ENCODE assay signal across 26 cellular contexts in the genomic region with DNA sequence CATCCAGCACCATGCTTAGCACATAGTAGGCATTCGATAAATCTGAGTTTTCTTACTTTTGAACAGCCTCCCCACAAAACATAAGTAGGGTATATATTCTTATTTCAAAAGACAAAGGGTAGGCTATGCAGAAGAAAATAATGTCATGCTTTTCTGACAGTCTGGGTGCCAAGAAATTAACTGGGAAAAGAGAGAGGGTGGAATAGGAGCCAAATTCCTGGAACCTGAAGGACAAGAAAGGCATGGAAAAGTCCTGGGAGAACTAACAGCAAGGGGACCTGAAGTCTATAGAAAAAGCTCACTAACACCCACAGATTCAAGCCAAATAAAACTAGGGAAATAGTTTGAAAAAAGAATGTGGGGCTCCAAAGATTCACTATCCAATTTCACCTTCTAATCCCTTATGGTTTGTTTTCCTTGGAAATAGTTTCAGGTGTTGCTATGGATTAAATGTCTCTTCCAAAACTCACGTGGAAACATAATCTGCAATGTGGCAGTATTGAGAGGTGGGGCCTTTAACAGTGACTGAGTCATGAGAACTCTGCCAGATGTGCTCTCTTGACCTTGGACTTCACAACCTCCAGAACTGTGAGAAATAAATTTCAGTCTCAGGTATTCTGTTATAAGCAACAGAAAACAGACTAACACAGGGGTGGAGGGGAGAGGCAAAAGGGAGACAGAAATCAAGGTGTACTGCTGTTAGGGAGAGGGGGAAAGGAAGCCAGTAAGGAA.
DNase-seq lines count a peak whose midpoint lies in the region; ATAC-seq, FAIRE-seq and TF ChIP-seq lines count a peak whose summit lies in the region.
"Had no signal": no experiment of that assay in that cellular context is flagged by ENCODE, and none has a peak within 500 bp of the region (broad histone marks: within the 10 kb centered on the region; RNA-seq: fewer than 3 reads in every experiment).

No MANE protein-coding gene starts in this region.

- H3K27me3 Mint-ChIP-seq in stimulated activated memory B cell treated with anti-CD40 and anti-IgM and Interleukin-4, amounts not matched to agents 10 μg/mL and 1 μg/mL and 100 μg/mL, for 72 hours, result no peaks in the 10 kb centered on the region
- H3K27me3 Mint-ChIP-seq: B cell; CD4-positive, alpha-beta T cell had no signal

- no peak for TF ChIP-seq POLR2A in body of pancreas (IDR thresholded peaks at IDR 0.05)

- no peak overlapping the region for H3K4me3 ChIP-seq in body of pancreas
- no peak overlapping the region for H3K4me3 ChIP-seq in pancreas
- H3K4me3 ChIP-seq: BLaER1 treated with 17β-estradiol and CSF1 and Interleukin-3, amounts not matched to agents 10 nM and 100 nM had no signal

- H3K4me1 ChIP-seq in body of pancreas, result peaks cover 33% of the 10 kb centered on the region
- no peaks in the 10 kb centered on the region for H3K4me1 ChIP-seq in pancreas
- H3K4me1 ChIP-seq: Caco-2 had no signal

- no peak overlapping the region for H3K4me3 Mint-ChIP-seq in stimulated activated memory B cell treated with anti-CD40 and anti-IgM and Interleukin-4, amounts not matched to agents 10 μg/mL and 1 μg/mL and 100 μg/mL, for 72 hours
- H3K4me3 Mint-ChIP-seq: B cell; CD4-positive, alpha-beta T cell; CD8-positive, alpha-beta T cell had no signal

- H3K36me3 ChIP-seq in body of pancreas (replicated peaks in 1 of 2; ENCODE audit: insufficient read depth in 1 of 2, low read depth in 2 of 2) (no peaks in the 10 kb centered on the region), pancreas (no peaks in the 10 kb centered on the region)
- H3K36me3 ChIP-seq: BLaER1 treated with 17β-estradiol and CSF1 and Interleukin-3, amounts not matched to agents 10 nM and 100 nM had no signal

- peak; percentile 82 for ATAC-seq in body of pancreas
- peak; percentile 76 to 82 (median 80) for ATAC-seq in pancreas
- no peak for ATAC-seq in HG03571 (IDR thresholded peaks at IDR 0.05; ENCODE audit: unreplicated experiment)
- no peak for ATAC-seq in stimulated activated memory B cell treated with anti-CD40 and anti-IgM and Interleukin-4, amounts not matched to agents 10 μg/mL and 1 μg/mL and 100 μg/mL, for 72 hours
- ATAC-seq: CD8-positive, alpha-beta T cell had no signal

- no peak overlapping the region for H3K27ac Mint-ChIP-seq in stimulated activated memory B cell treated with anti-CD40 and anti-IgM and Interleukin-4, amounts not matched to agents 10 μg/mL and 1 μg/mL and 100 μg/mL, for 72 hours
- H3K27ac Mint-ChIP-seq: B cell; CD4-positive, alpha-beta T cell; CD8-positive, alpha-beta T cell had no signal

- DNase-seq in DMS53 (lab: John Stamatoyannopoulos, UW), result peak; percentile 1
- DNase-seq in DMS53 treated with DMSO at 0.1 percent for 48 hours (lab: John Stamatoyannopoulos, UW; ENCODE audit: unreplicated experiment), result no peak
- peak; percentile 57 to 79 (median 62) for DNase-seq in body of pancreas
- peak; percentile 9 for DNase-seq in left kidney (ENCODE audit: low read depth, low spot score)
- peak in 3 of 6 donors; percentile 63 to 73 (median 65) for DNase-seq in pancreas
- no peak for DNase-seq in A172 (ENCODE audit: low spot score)
- DNase-seq: AML-193; Caco-2; CD4-positive, alpha-beta T cell; CD8-positive, alpha-beta T cell; DMS 273 treated with DMSO at 0.1 percent for 48 hours; DMS153; DMS79; DND-41; EL; GF-D8 had no signal

- intact Hi-C loops in body of pancreas (cut with DNase I) (no loop called here), pancreas (cut with DNase I) (no loop called here)

- peak overlapping the region; percentile 18 to 68 (median 66) for H3K27ac ChIP-seq in body of pancreas
- peak overlapping the region; percentile 13 to 60 (median 49) for H3K27ac ChIP-seq in pancreas
- H3K27ac ChIP-seq: 22Rv1; BLaER1 treated with 17β-estradiol and CSF1 and Interleukin-3, amounts not matched to agents 10 nM and 100 nM; C4-2B had no signal

- no peaks in the 10 kb centered on the region for H3K9me3 ChIP-seq in body of pancreas
- H3K9me3 ChIP-seq in pancreas, result no peaks in the 10 kb centered on the region
- H3K9me3 ChIP-seq: Caco-2 had no signal

- H3K36me3 Mint-ChIP-seq in stimulated activated memory B cell treated with anti-CD40 and anti-IgM and Interleukin-4, amounts not matched to agents 10 μg/mL and 1 μg/mL and 100 μg/mL, for 72 hours, result no peaks in the 10 kb centered on the region
- H3K36me3 Mint-ChIP-seq: CD8-positive, alpha-beta T cell had no signal

- H3K27me3 ChIP-seq in body of pancreas, result no peaks in the 10 kb centered on the region
- H3K27me3 ChIP-seq in pancreas, result no peaks in the 10 kb centered on the region

- 43 to 52% methylated on average over 2 of the region's 2 CpGs for WGBS in body of pancreas, 2 donors
- WGBS in pancreas, 2 donors, result 41 to 44% methylated on average over 2 of the region's 2 CpGs

- H3K9me3 Mint-ChIP-seq in stimulated activated memory B cell treated with anti-CD40 and anti-IgM and Interleukin-4, amounts not matched to agents 10 μg/mL and 1 μg/mL and 100 μg/mL, for 72 hours, result peaks cover 5% of the 10 kb centered on the region

- TF ChIP-seq CTCF in body of pancreas (IDR thresholded peaks at IDR 0.05) (no peak), pancreas (IDR thresholded peaks at IDR 0.05) (no peak)

- no peak for FAIRE-seq in pancreas (lab: Jason Lieb, UNC)
- FAIRE-seq: A204.1, G401.6, GM12891, GM19239 had no signal

- no peaks in the 10 kb centered on the region for H3K4me1 Mint-ChIP-seq in stimulated activated memory B cell treated with anti-CD40 and anti-IgM and Interleukin-4, amounts not matched to agents 10 μg/mL and 1 μg/mL and 100 μg/mL, for 72 hours
- H3K4me1 Mint-ChIP-seq: B cell had no signal

Comparison
In these comparisons a context has a peak if more than half of its experiments do, and no peak if none do; other contexts are left out.
1. DNase-seq: peak in DMS53 (single experiment), body of pancreas (4 of 4) and left kidney (single experiment); none in DMS53 treated with DMSO at 0.1 percent for 48 hours (single experiment) and A172 (single experiment).
2. ATAC-seq: peak in body of pancreas (single experiment) and pancreas (4 of 4); none in HG03571 (single experiment) and stimulated activated memory B cell treated with anti-CD40 and anti-IgM and Interleukin-4, amounts not matched to agents 10 μg/mL and 1 μg/mL and 100 μg/mL, for 72 hours (single experiment).